ENCODE assay signal across 8 cellular contexts in genomic region chr2:33372940-33373553, GRCh38.
DNase-seq lines count a peak whose midpoint lies in the region; ATAC-seq, FAIRE-seq and TF ChIP-seq lines count a peak whose summit lies in the region.

No MANE protein-coding gene starts in this region.

- peak; percentile 66 for FAIRE-seq in islet of Langerhans (lab: Jason Lieb, UNC)

- ATAC-seq in GM19035 (IDR thresholded peaks at IDR 0.05; ENCODE audit: unreplicated experiment): peak; percentile 58
- no peak for ATAC-seq in HG02678 (IDR thresholded peaks at IDR 0.05; ENCODE audit: unreplicated experiment)

- H3K4me1 ChIP-seq in adrenal gland (replicated peaks in 1 of 2) (peaks cover 0 to 3% of the 10 kb centered on the region in 2 donors), transverse colon (no peaks in the 10 kb centered on the region)

- H3K27ac ChIP-seq in adrenal gland: no peak overlapping the region
- no peak overlapping the region for H3K27ac ChIP-seq in transverse colon

- intact Hi-C loops in adrenal gland (cut with DNase I) (loop anchor here in 1 of 2 donors (10.0 kb wide), 2 partner anchors 338 to 598 kb away; no protein-coding TSS in a partner anchor), transverse colon (cut with DNase I; ENCODE audit: low total_unique reads) (no loop called here)

- 19 to 21% (median 20%) methylated on average over 5 of the region's 5 CpGs for WGBS in adrenal gland, 4 donors
- 24 to 27% methylated on average over 5 of the region's 5 CpGs for WGBS in transverse colon (ENCODE audit: low coverage in 1 of 2), 2 donors

- DNase-seq in D341Med (ENCODE audit: low spot score) (peak; percentile 12), NCI-H1694 treated with DMSO at 0.1 percent for 48 hours (lab: John Stamatoyannopoulos, UW) (peak; percentile 28), adrenal gland (peak in 4 of 7 donors; percentile 27 to 44 (median 36)), transverse colon (no peak)
- no peak for DNase-seq in activated effector memory CD4-positive, alpha-beta T cell treated with Interleukin-2 at 50 U/mL for 16 hours

- H3K27me3 ChIP-seq in adrenal gland (no peaks in the 10 kb centered on the region), transverse colon (no peaks in the 10 kb centered on the region)

- in situ Hi-C loops in transverse colon (cut with MboI; ENCODE audit: low pct_ligation_motif_present in 1 of 4, low pct_unique_long_range_greater_than_20kb in 1 of 4, low sequenced_read_pairs in 3 of 4): loop anchor here in 3 of 4 donors (10.0 to 25.0 kb wide), 3 partner anchors 336 to 611 kb away; no protein-coding TSS in a partner anchor

- H3K9me3 ChIP-seq in adrenal gland (replicated peaks in 1 of 3) (no peaks in the 10 kb centered on the region), transverse colon (no peaks in the 10 kb centered on the region)

- TF ChIP-seq CTCF in adrenal gland (IDR thresholded peaks at IDR 0.05) (peak; percentile 71 to 88 (median 77)), transverse colon (IDR thresholded peaks at IDR 0.05) (peak; percentile 71 to 83 (median 78))

- H3K36me3 ChIP-seq in adrenal gland (replicated peaks in 1 of 2) (no peaks in the 10 kb centered on the region), transverse colon (no peaks in the 10 kb centered on the region)

- TF ChIP-seq POLR2A in adrenal gland (IDR thresholded peaks at IDR 0.05): no peak
- no peak for TF ChIP-seq POLR2A in transverse colon (IDR thresholded peaks at IDR 0.05)

- H3K4me3 ChIP-seq in adrenal gland (no peak overlapping the region), transverse colon (no peak overlapping the region)

- TF ChIP-seq EP300 in transverse colon (IDR thresholded peaks at IDR 0.05; ENCODE audit: low read depth): no peak

Comparison
In these comparisons a context has a peak if more than half of its experiments do, and no peak if none do; other contexts are left out.
1. DNase-seq: peak in D341Med (single experiment), NCI-H1694 treated with DMSO at 0.1 percent for 48 hours (single experiment) and adrenal gland (4 of 7); none in transverse colon (single experiment) and activated effector memory CD4-positive, alpha-beta T cell treated with Interleukin-2 at 50 U/mL for 16 hours (single experiment).